In the genomic region with DNA sequence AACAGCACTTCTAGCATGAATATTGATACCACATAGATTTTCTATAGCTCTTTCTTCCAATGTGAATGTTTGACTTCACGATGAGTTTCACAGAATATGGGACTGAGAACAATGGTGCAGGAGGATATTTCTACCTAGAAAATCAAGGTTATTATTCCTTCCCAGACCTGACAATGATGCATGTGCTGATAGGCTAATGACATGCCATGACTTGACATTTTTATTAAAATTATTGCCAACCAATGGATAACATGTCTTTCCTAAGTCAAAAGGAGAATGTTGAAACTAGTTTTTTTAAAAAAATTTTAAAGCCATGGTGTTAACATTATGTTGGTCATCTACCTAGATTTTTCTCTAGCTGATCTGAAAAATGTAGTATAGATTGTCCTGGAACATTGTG, we compare ENCODE assay signal across 25 cellular contexts. TPM values are rescaled to one million over a fixed set of nuclear protein-coding genes. Genes with fewer than 3 reads are reported as not detected.
A peak's percentile ranks its signal among the peaks of the same experiment; 100 is the strongest.
DNase-seq lines count a peak whose midpoint lies in the region; ATAC-seq, FAIRE-seq and TF ChIP-seq lines count a peak whose summit lies in the region.
"Had no signal": no experiment of that assay in that cellular context is flagged by ENCODE, and none has a peak within 500 bp of the region (broad histone marks: within the 10 kb centered on the region; RNA-seq: fewer than 3 reads in every experiment).

No MANE protein-coding gene starts in this region.

- H2AFZ ChIP-seq in HepG2 (ENCODE audit: low read length) (no peak overlapping the region), OCI-LY3 (ENCODE audit: low read depth, low read length) (no peak overlapping the region), K562 (ENCODE audit: low read depth, low read length) (no peak overlapping the region)
- H2AFZ ChIP-seq: GM23248 had no signal

- H3K4me2 ChIP-seq in HepG2 (ENCODE audit: low read depth, low read length) (no peak overlapping the region), OCI-LY3 (ENCODE audit: low read length) (peak overlapping the region; percentile 44), K562 (ENCODE audit: insufficient read depth, low read length) (no peak overlapping the region)
- H3K4me2 ChIP-seq: BLaER1 treated with 17β-estradiol and CSF1 and Interleukin-3, amounts not matched to agents 10 nM and 100 nM had no signal

- whole genome bisulfite sequencing in HepG2 (ENCODE audit: low lambda C conversion rate), result 0% methylated on average over 1 of the region's 1 CpG
- 79% methylated on average over 1 of the region's 1 CpG for WGBS in right lobe of liver (ENCODE audit: insufficient coverage, low coverage, low lambda C conversion rate, missing lambda C conversion rate)
- 0% methylated on average over 1 of the region's 1 CpG for WGBS in K562 (ENCODE audit: insufficient coverage, low coverage, missing lambda C conversion rate)

- H3K9me1 ChIP-seq in K562 (ENCODE audit: control insufficient read depth, insufficient read depth, low read length), result no peaks in the 10 kb centered on the region

- no peak overlapping the region for H3K9ac ChIP-seq in HepG2 (ENCODE audit: insufficient read depth, low read depth, low read length)
- no peak overlapping the region for H3K9ac ChIP-seq in OCI-LY3 (ENCODE audit: low read length)
- no peak overlapping the region for H3K9ac ChIP-seq in K562 (ENCODE audit: insufficient read depth in 1 of 2, low read depth in 2 of 2, low read length in 2 of 2)
- H3K9ac ChIP-seq: BLaER1 treated with 17β-estradiol and CSF1 and Interleukin-3, amounts not matched to agents 10 nM and 100 nM; GM23248 had no signal

- H3K79me2 ChIP-seq in HepG2 (ENCODE audit: insufficient read depth, low read length), result no peaks in the 10 kb centered on the region
- no peaks in the 10 kb centered on the region for H3K79me2 ChIP-seq in OCI-LY3 (ENCODE audit: low read length)
- H3K79me2 ChIP-seq in K562 (ENCODE audit: control insufficient read depth, insufficient read depth, low read length), result no peaks in the 10 kb centered on the region

- H3K36me3 ChIP-seq in HepG2 (replicated peaks in 1 of 2; ENCODE audit: control insufficient read depth in 1 of 2, insufficient read depth in 2 of 2, low read length in 2 of 2) (no peaks in the 10 kb centered on the region), right lobe of liver (no peaks in the 10 kb centered on the region), OCI-LY3 (replicated peaks; ENCODE audit: low read depth, low read length) (no peaks in the 10 kb centered on the region), K562 (ENCODE audit: control insufficient read depth, insufficient read depth, low read length) (no peaks in the 10 kb centered on the region)
- H3K36me3 ChIP-seq: BE2C; BLaER1 treated with 17β-estradiol and CSF1 and Interleukin-3, amounts not matched to agents 10 nM and 100 nM had no signal

- FAIRE-seq in HepG2 (lab: Jason Lieb, UNC), result no peak
- FAIRE-seq in K562 (lab: Jason Lieb, UNC), result no peak
- FAIRE-seq: A204.1, GM12892, H1 had no signal

- ATAC-seq in HepG2, result no peak
- ATAC-seq in right lobe of liver, result no peak
- ATAC-seq in K562, result no peak
- no peak for ATAC-seq in natural killer cell

- CTCF ChIA-PET in HepG2 (lab: Yijun Ruan, JAX; ENCODE audit: low intra/inter-chr PET ratio, low total read pairs) (no interaction called here), K562 (lab: Yijun Ruan, JAX; ENCODE audit: low intra/inter-chr PET ratio) (no interaction called here)

- TF ChIP-seq CTCF in HepG2 (CRISPR knock-in tag; IDR thresholded peaks at IDR 0.05) (no peak), right lobe of liver (IDR thresholded peaks at IDR 0.05) (no peak), OCI-LY3 (IDR thresholded peaks at IDR 0.05; ENCODE audit: low read depth, low read length) (no peak), K562 (IDR thresholded peaks at IDR 0.05 in 2 of 3, conservative IDR thresholded peaks at IDR 0.05 in 1 of 3; ENCODE audit: insufficient read depth in 2 of 3, low read depth in 1 of 3, low read length in 3 of 3) (no peak), natural killer cell (IDR thresholded peaks at IDR 0.05) (no peak)

- H3K36me3 Mint-ChIP-seq in natural killer cell, result no peaks in the 10 kb centered on the region
- H3K36me3 Mint-ChIP-seq: CD14-positive monocyte; CD8-positive, alpha-beta memory T cell had no signal

- H3K4me1 ChIP-seq in HepG2 (ENCODE audit: insufficient read depth, low read length) (peaks cover 5% of the 10 kb centered on the region), right lobe of liver (no peaks in the 10 kb centered on the region), OCI-LY3 (ENCODE audit: low read length) (peaks cover 22% of the 10 kb centered on the region), K562 (replicated peaks in 1 of 2; ENCODE audit: control insufficient read depth in 2 of 2, insufficient read depth in 2 of 2, low read length in 2 of 2) (no peaks in the 10 kb centered on the region)
- H3K4me1 ChIP-seq: BE2C; BLaER1 treated with 17β-estradiol and CSF1 and Interleukin-3, amounts not matched to agents 10 nM and 100 nM had no signal

- in situ Hi-C loops in HepG2 (cut with HindIII; ENCODE audit: extremely low pct_ligation_motif_present, low pct_unique_long_range_greater_than_20kb) (no loop called here), K562 (cut with MboI) (no loop called here)

- intact Hi-C loops in HepG2 (cut with micrococcal nuclease; ENCODE audit: unreplicated experiment), result no loop called here
- intact Hi-C loops in right lobe of liver (cut with DNase I), result no loop called here
- intact Hi-C loops in K562 (cut with micrococcal nuclease), result no loop called here
- intact Hi-C loops in natural killer cell (cut with micrococcal nuclease), result no loop called here

- H3K27ac Mint-ChIP-seq in natural killer cell, result no peak overlapping the region
- H3K27ac Mint-ChIP-seq: CD14-positive monocyte; CD4-positive, alpha-beta T cell; CD8-positive, alpha-beta memory T cell had no signal

- H3K4me3 Mint-ChIP-seq in natural killer cell, result no peak overlapping the region
- H3K4me3 Mint-ChIP-seq: CD14-positive monocyte had no signal

- DNase-seq in HepG2 (ENCODE audit: low spot score) (no peak), right lobe of liver (no peak), K562 (ENCODE audit: extremely low read depth in 1 of 4, low spot score in 3 of 4) (no peak), NCI-H128 (lab: John Stamatoyannopoulos, UW; ENCODE audit: unreplicated experiment) (no peak), natural killer cell (no peak)
- DNase-seq: ACHN; AML-193; BE2C; CD4-positive, alpha-beta T cell; CD8-positive, alpha-beta memory T cell; DMS53; DMS79 treated with DMSO at 0.1 percent for 48 hours; GF-D8; GM23248; H7; HCEC 1CT had no signal

- POLR2A ChIA-PET in HepG2 (lab: Yijun Ruan, JAX), result no interaction called here
- POLR2A ChIA-PET in K562 (lab: Yijun Ruan, JAX), result no interaction called here

- H3K27ac ChIP-seq in HepG2 (ENCODE audit: extremely low read length, insufficient read depth, low read length) (no peak overlapping the region), right lobe of liver (no peak overlapping the region), OCI-LY3 (ENCODE audit: low read length) (no peak overlapping the region), K562 (ENCODE audit: extremely low read depth, low read depth, low read length) (no peak overlapping the region)
- H3K27ac ChIP-seq: 22Rv1; BLaER1 treated with 17β-estradiol and CSF1 and Interleukin-3, amounts not matched to agents 10 nM and 100 nM; GM23248 had no signal

- no peaks in the 10 kb centered on the region for H4K20me1 ChIP-seq in HepG2 (ENCODE audit: insufficient read depth, low read length)
- H4K20me1 ChIP-seq in OCI-LY3 (ENCODE audit: insufficient read depth, low read length), result no peaks in the 10 kb centered on the region
- no peaks in the 10 kb centered on the region for H4K20me1 ChIP-seq in K562 (replicated peaks; ENCODE audit: control insufficient read depth, insufficient read depth, low read length)
- H4K20me1 ChIP-seq: BLaER1 treated with 17β-estradiol and CSF1 and Interleukin-3, amounts not matched to agents 10 nM and 100 nM had no signal

- no peaks in the 10 kb centered on the region for H3K4me1 Mint-ChIP-seq in natural killer cell
- H3K4me1 Mint-ChIP-seq: CD14-positive monocyte; CD8-positive, alpha-beta memory T cell had no signal

- TF ChIP-seq POLR2A in HepG2 (IDR thresholded peaks at IDR 0.05; ENCODE audit: insufficient read depth in 1 of 2, low read depth in 2 of 2, low read length in 2 of 2), result no peak
- TF ChIP-seq POLR2A in right lobe of liver (IDR thresholded peaks at IDR 0.05), result no peak
- no peak for TF ChIP-seq POLR2A in K562 (conservative IDR thresholded peaks at IDR 0.05)

- BruUV-seq in HepG2 (replicated peaks; lab: Mats Ljungman, UMichigan) (no TSS peak), K562 (replicated peaks; lab: Mats Ljungman, UMichigan) (no TSS peak)

- H3K27me3 ChIP-seq in HepG2 (ENCODE audit: control insufficient read depth in 1 of 2, insufficient read depth in 2 of 2, low read length in 2 of 2) (peaks cover 1 to 15% of the 10 kb centered on the region in 2 experiments; a peak in 3 of 5 replicates), right lobe of liver (no peaks in the 10 kb centered on the region), OCI-LY3 (ENCODE audit: low read depth, low read length) (0 out of 2 replicates have a peak, but pooled peaks cover 5% of the 10 kb centered on the region), K562 (ENCODE audit: control insufficient read depth in 2 of 2, insufficient read depth in 2 of 2, low read length in 2 of 2) (no peaks in the 10 kb centered on the region; a peak in 1 of 5 replicates)
- H3K27me3 ChIP-seq: BLaER1 treated with 17β-estradiol and CSF1 and Interleukin-3, amounts not matched to agents 10 nM and 100 nM had no signal

- H3K9me3 ChIP-seq in HepG2 (ENCODE audit: low read length) (no peaks in the 10 kb centered on the region), right lobe of liver (no peaks in the 10 kb centered on the region), OCI-LY3 (ENCODE audit: insufficient read depth, low read length) (no peaks in the 10 kb centered on the region), K562 (replicated peaks; ENCODE audit: control insufficient read depth, insufficient read depth, low read depth, low read length) (no peaks in the 10 kb centered on the region)
- H3K9me3 ChIP-seq: BE2C; BLaER1 treated with 17β-estradiol and CSF1 and Interleukin-3, amounts not matched to agents 10 nM and 100 nM had no signal

- no peak for TF ChIP-seq EP300 in HepG2 (IDR thresholded peaks at IDR 0.05; ENCODE audit: low read depth in 2 of 2, low read length in 2 of 2)
- no peak for TF ChIP-seq EP300 in HepG2 (CRISPR knock-in tag; IDR thresholded peaks at IDR 0.05; ENCODE audit: borderline replicate concordance)
- TF ChIP-seq EP300 in K562 (IDR thresholded peaks at IDR 0.05; ENCODE audit: low read length), result no peak

- no peaks in the 10 kb centered on the region for H3K9me3 Mint-ChIP-seq in natural killer cell
- H3K9me3 Mint-ChIP-seq: CD4-positive, alpha-beta T cell; CD8-positive, alpha-beta memory T cell had no signal

- H3K4me3 ChIP-seq in HepG2 (replicated peaks in 1 of 3; ENCODE audit: insufficient read depth in 1 of 3, low read depth in 2 of 3, low read length in 3 of 3) (no peak overlapping the region), right lobe of liver (no peak overlapping the region), OCI-LY3 (ENCODE audit: low read length) (no peak overlapping the region), K562 (no peak overlapping the region)
- H3K4me3 ChIP-seq: BLaER1 treated with 17β-estradiol and CSF1 and Interleukin-3, amounts not matched to agents 10 nM and 100 nM; GM23248 had no signal

- peaks cover 48 to 82% of the 10 kb centered on the region in 2 donors for H3K27me3 Mint-ChIP-seq in natural killer cell (ENCODE audit: low read depth in 2 of 2)

- TF ChIP-seq RAD21 in HepG2 (CRISPR knock-in tag; IDR thresholded peaks at IDR 0.05) (no peak), K562 (CRISPR knock-in tag; conservative IDR thresholded peaks at IDR 0.05 in 1 of 2, IDR thresholded peaks at IDR 0.05 in 1 of 2) (no peak)

RNA-seq across cellular contexts. Expression of gene IL17A, which starts 0.9 kb away (rescaled TPM):
- total RNA-seq in HepG2 (2016; rRNA removed; fragmentation: Illumina TruSeq; extraction: Trizol) (not detected in 2 replicates), right lobe of liver (not detected), K562 (2014; rRNA removed) (not detected in 2 replicates), K562 (2014; rRNA removed; fragmentation: Illumina TruSeq; extraction: Trizol) (not detected in 2 replicates), K562 (2015; rRNA removed; fragmentation: Illumina TruSeq; extraction: Trizol) (not detected in 2 replicates), K562 (2021) (not detected in 2 replicates), natural killer cell (not detected)
- total RNA-seq in HepG2 (2016; cell fraction: cytosol; rRNA removed; fragmentation: Illumina TruSeq; extraction: Trizol; ENCODE audit: low read depth), result not detected in 2 replicates
- total RNA-seq in HepG2 (2016; cell fraction: insoluble cytoplasmic fraction; rRNA removed; fragmentation: Illumina TruSeq; extraction: Trizol), result not detected in 2 replicates
- total RNA-seq in HepG2 (2016; cell fraction: membrane; rRNA removed; fragmentation: Illumina TruSeq; extraction: Trizol), result not detected in 2 replicates
- total RNA-seq in HepG2 (2016; cell fraction: nucleus; rRNA removed; fragmentation: Illumina TruSeq; extraction: Trizol), result not detected in 2 replicates
- polyA plus RNA-seq in HepG2 (2011; rRNA removed) (not detected in 2 replicates), K562 (2011; rRNA removed) (not detected in 2 replicates), K562 (2014; fragmentation: Illumina TruSeq; extraction: Trizol) (not detected in 2 replicates), K562 (2014; fragmentation: Nextera tagmentation; extraction: Ambion mirVana) (not detected), K562 (2014; rRNA removed) (not detected in 2 replicates)
- polyA plus RNA-seq in HepG2 (2011; cell fraction: cytosol; rRNA removed), result not detected in 2 replicates
- polyA plus RNA-seq in HepG2 (2011; cell fraction: nucleus; rRNA removed), result not detected in 2 replicates
- not detected in 2 replicates for polyA plus RNA-seq in HepG2 (2012)
- polyA plus RNA-seq in HepG2 (2016; cell fraction: cytosol; fragmentation: Illumina TruSeq; extraction: Trizol; ENCODE audit: low read depth), result not detected in 2 replicates
- polyA plus RNA-seq in HepG2 (2016; cell fraction: insoluble cytoplasmic fraction; fragmentation: Illumina TruSeq; extraction: Trizol; ENCODE audit: low read depth), result not detected in 2 replicates
- polyA plus RNA-seq in HepG2 (2016; cell fraction: membrane; fragmentation: Illumina TruSeq; extraction: Trizol; ENCODE audit: low read depth), result not detected in 2 replicates
- not detected in 2 replicates for polyA plus RNA-seq in HepG2 (2016; cell fraction: nucleus; fragmentation: Illumina TruSeq; extraction: Trizol; ENCODE audit: insufficient read depth, low read depth)
- polyA minus RNA-seq in HepG2 (2011; rRNA and poly(A)+ RNA removed; ENCODE audit: low replicate concordance), result not detected in 2 replicates
- not detected in 2 replicates for polyA minus RNA-seq in HepG2 (2011; cell fraction: cytosol; rRNA and poly(A)+ RNA removed)
- not detected in 2 replicates for polyA minus RNA-seq in HepG2 (2011; cell fraction: nucleus; rRNA and poly(A)+ RNA removed)
- total RNA-seq in K562 (2011; cell fraction: chromatin; rRNA removed; ENCODE audit: low replicate concordance), result not detected in 2 replicates
- not detected in 2 replicates for total RNA-seq in K562 (2011; cell fraction: nucleolus; rRNA removed)
- not detected in 2 replicates for total RNA-seq in K562 (2011; cell fraction: nucleoplasm; rRNA removed)
- polyA plus RNA-seq in K562 (2011; cell fraction: cytosol; rRNA removed), result not detected in 2 replicates
- not detected in 2 replicates for polyA plus RNA-seq in K562 (2011; cell fraction: nucleus; rRNA removed)
- not detected in 2 replicates for polyA plus RNA-seq in K562 (2012)
- not detected in 2 replicates for polyA minus RNA-seq in K562 (2011; rRNA and poly(A)+ RNA removed)
- not detected in 2 replicates for polyA minus RNA-seq in K562 (2011; cell fraction: cytosol; rRNA and poly(A)+ RNA removed)
- polyA minus RNA-seq in K562 (2011; cell fraction: nucleus; rRNA and poly(A)+ RNA removed), result not detected in 2 replicates
- total RNA-seq: Daoy, G401, GM23248, H1 had no signal
- polyA plus RNA-seq: CD14-positive monocyte; CD8-positive, alpha-beta memory T cell; GM23248; H1 had no signal

RNA-seq across cellular contexts. Expression of gene IL17F, which starts 57.2 kb away (rescaled TPM):
- total RNA-seq in HepG2 (2016; rRNA removed; fragmentation: Illumina TruSeq; extraction: Trizol) (not detected in 2 replicates), right lobe of liver (not detected), K562 (2014; rRNA removed) (not detected in 2 replicates), K562 (2014; rRNA removed; fragmentation: Illumina TruSeq; extraction: Trizol) (not detected in 2 replicates), K562 (2015; rRNA removed; fragmentation: Illumina TruSeq; extraction: Trizol) (not detected in 2 replicates), K562 (2021) (not detected in 2 replicates), natural killer cell (not detected)
- total RNA-seq in HepG2 (2016; cell fraction: cytosol; rRNA removed; fragmentation: Illumina TruSeq; extraction: Trizol; ENCODE audit: low read depth), result not detected in 2 replicates
- total RNA-seq in HepG2 (2016; cell fraction: insoluble cytoplasmic fraction; rRNA removed; fragmentation: Illumina TruSeq; extraction: Trizol), result not detected in 2 replicates
- total RNA-seq in HepG2 (2016; cell fraction: membrane; rRNA removed; fragmentation: Illumina TruSeq; extraction: Trizol), result not detected in 2 replicates
- not detected in 2 replicates for total RNA-seq in HepG2 (2016; cell fraction: nucleus; rRNA removed; fragmentation: Illumina TruSeq; extraction: Trizol)
- polyA plus RNA-seq in HepG2 (2011; rRNA removed) (not detected in 2 replicates), K562 (2011; rRNA removed) (not detected in 2 replicates), K562 (2014; fragmentation: Illumina TruSeq; extraction: Trizol) (not detected in 2 replicates), K562 (2014; fragmentation: Nextera tagmentation; extraction: Ambion mirVana) (not detected), K562 (2014; rRNA removed) (not detected in 2 replicates)
- polyA plus RNA-seq in HepG2 (2011; cell fraction: cytosol; rRNA removed), result not detected in 2 replicates
- polyA plus RNA-seq in HepG2 (2011; cell fraction: nucleus; rRNA removed), result not detected in 2 replicates
- not detected in 2 replicates for polyA plus RNA-seq in HepG2 (2012)
- not detected in 2 replicates for polyA plus RNA-seq in HepG2 (2016; cell fraction: cytosol; fragmentation: Illumina TruSeq; extraction: Trizol; ENCODE audit: low read depth)
- polyA plus RNA-seq in HepG2 (2016; cell fraction: insoluble cytoplasmic fraction; fragmentation: Illumina TruSeq; extraction: Trizol; ENCODE audit: low read depth), result not detected in 2 replicates
- polyA plus RNA-seq in HepG2 (2016; cell fraction: membrane; fragmentation: Illumina TruSeq; extraction: Trizol; ENCODE audit: low read depth), result not detected in 2 replicates
- not detected in 2 replicates for polyA plus RNA-seq in HepG2 (2016; cell fraction: nucleus; fragmentation: Illumina TruSeq; extraction: Trizol; ENCODE audit: insufficient read depth, low read depth)
- not detected in 2 replicates for polyA minus RNA-seq in HepG2 (2011; rRNA and poly(A)+ RNA removed; ENCODE audit: low replicate concordance)
- polyA minus RNA-seq in HepG2 (2011; cell fraction: cytosol; rRNA and poly(A)+ RNA removed), result not detected in 2 replicates
- not detected in 2 replicates for polyA minus RNA-seq in HepG2 (2011; cell fraction: nucleus; rRNA and poly(A)+ RNA removed)
- not detected in 2 replicates for total RNA-seq in K562 (2011; cell fraction: chromatin; rRNA removed; ENCODE audit: low replicate concordance)
- total RNA-seq in K562 (2011; cell fraction: nucleolus; rRNA removed), result not detected in 2 replicates
- total RNA-seq in K562 (2011; cell fraction: nucleoplasm; rRNA removed), result not detected in 2 replicates
- not detected in 2 replicates for polyA plus RNA-seq in K562 (2011; cell fraction: cytosol; rRNA removed)
- polyA plus RNA-seq in K562 (2011; cell fraction: nucleus; rRNA removed), result 0.14 TPM in 1 of 2 replicates, not detected in the other
- polyA plus RNA-seq in K562 (2012), result not detected in 2 replicates
- not detected in 2 replicates for polyA minus RNA-seq in K562 (2011; rRNA and poly(A)+ RNA removed)
- polyA minus RNA-seq in K562 (2011; cell fraction: cytosol; rRNA and poly(A)+ RNA removed), result not detected in 2 replicates
- not detected in 2 replicates for polyA minus RNA-seq in K562 (2011; cell fraction: nucleus; rRNA and poly(A)+ RNA removed)
- total RNA-seq: CD4-positive, alpha-beta T cell; Daoy; G401; GM23248; H1; H7 had no signal
- polyA plus RNA-seq: CD14-positive monocyte; CD8-positive, alpha-beta memory T cell; GM23248 had no signal
